In the genomic region with DNA sequence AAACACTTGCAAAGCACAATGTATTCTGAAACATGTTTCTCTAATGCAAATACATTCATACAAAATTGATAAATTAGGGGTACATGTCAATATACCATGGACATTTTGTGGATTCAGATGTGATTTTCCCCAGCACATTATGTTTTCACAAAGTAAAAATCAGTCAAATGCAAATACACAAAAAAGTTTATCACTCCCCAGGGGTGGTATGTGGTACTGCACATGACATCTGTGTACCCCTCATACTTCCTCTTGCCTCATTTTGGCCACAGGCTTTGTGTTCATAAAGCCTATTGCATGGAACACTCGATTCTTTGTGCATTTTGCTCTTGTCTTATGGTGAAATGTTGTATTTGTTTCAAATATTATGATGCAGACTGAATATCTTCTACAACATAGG, we compare ENCODE assay signal across 1 cellular context.
TF ChIP-seq lines count a peak whose summit lies in the region.

No MANE protein-coding gene starts in this region.

TF ChIP-seq in SK-N-SH, 30 proteins besides CTCF, POLR2A, EP300 and RAD21 (continued from another document):
- TF ChIP-seq NRF1 (IDR thresholded peaks at IDR 0.05; ENCODE audit: low read depth, low read length), result no peak
- TF ChIP-seq GABPA (IDR thresholded peaks at IDR 0.05; ENCODE audit: low read depth), result no peak
- TF ChIP-seq USF2 (IDR thresholded peaks at IDR 0.05; ENCODE audit: borderline replicate concordance, low read depth, low read length), result no peak
- TF ChIP-seq JUND (IDR thresholded peaks at IDR 0.05), result no peak
- TF ChIP-seq SIN3A (IDR thresholded peaks at IDR 0.05; ENCODE audit: borderline replicate concordance, low read depth, low read length), result no peak
- no peak for TF ChIP-seq TAF1 (IDR thresholded peaks at IDR 0.05; ENCODE audit: borderline replicate concordance, low read depth, low read length)
- no peak for TF ChIP-seq RCOR1 (IDR thresholded peaks at IDR 0.05; ENCODE audit: low read length)
- no peak for TF ChIP-seq RXRA (IDR thresholded peaks at IDR 0.05; ENCODE audit: borderline replicate concordance, low read depth)
- TF ChIP-seq, protein P1, sequence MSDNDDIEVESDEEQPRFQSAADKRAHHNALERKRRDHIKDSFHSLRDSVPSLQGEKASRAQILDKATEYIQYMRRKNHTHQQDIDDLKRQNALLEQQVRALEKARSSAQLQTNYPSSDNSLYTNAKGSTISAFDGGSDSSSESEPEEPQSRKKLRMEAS (IDR thresholded peaks at IDR 0.05; ENCODE audit: low read depth), result no peak
- no peak for TF ChIP-seq TEAD4 (IDR thresholded peaks at IDR 0.05; ENCODE audit: borderline replicate concordance, insufficient read depth)
